ENCODE assay signal across 9 cellular contexts in genomic region chr5:159158553-159159091, GRCh38. TPM values are rescaled to one million over a fixed set of nuclear protein-coding genes. Genes with fewer than 3 reads are reported as not detected.
DNase-seq lines count a peak whose midpoint lies in the region; ATAC-seq, FAIRE-seq and TF ChIP-seq lines count a peak whose summit lies in the region.
"Not testable (repeated sequence)": the region's sequence is repeated elsewhere in the genome, so short reads cannot be mapped to it uniquely, and the experiment has no call there.
"Had no signal": no experiment of that assay in that cellular context is flagged by ENCODE, and none has a peak within 500 bp of the region (broad histone marks: within the 10 kb centered on the region; RNA-seq: fewer than 3 reads in every experiment).

No MANE protein-coding gene starts in this region.

- H3K4me3 ChIP-seq in A549; GM23248; brain microvascular endothelial cell (ENCODE audit: low read depth, low read length); fibroblast of pulmonary artery (replicated peaks; ENCODE audit: low read depth, low read length); mesenchymal stem cell (ENCODE audit: insufficient read depth in 1 of 2, low read depth in 1 of 2, low read length in 2 of 2); smooth muscle cell: not testable (repeated sequence)

- H2AK5ac ChIP-seq in mesenchymal stem cell (ENCODE audit: low read length, severe bottlenecking): not testable (repeated sequence)

- not testable (repeated sequence) for TF ChIP-seq EP300 in A549 (IDR thresholded peaks at IDR 0.05)

- H3K27ac Mint-ChIP-seq in activated CD4-positive, alpha-beta T cell treated with anti-CD3 and anti-CD28 coated beads for 36 hours: peak overlapping the region; percentile 80
- H3K27ac Mint-ChIP-seq in activated T-helper 2 cell treated with anti-CD3 and anti-CD28 coated beads, Interferon-gamma antibody, Interleukin-2, Interleukin-4, amounts not matched to agents 10 μg/mL and 5 μg/mL and 100 μg/mL, durations not matched to agents 14 hours and 24 hours and 36 hours: peak overlapping the region; percentile 8

- CTCF ChIA-PET in A549 (lab: Yijun Ruan, JAX): interaction anchor here (0.6 to 7.3 kb wide), 5 partner anchors 31 to 160 kb away, joined by 3 to 100 read pairs (median 3); no protein-coding TSS in a partner anchor
- CTCF ChIA-PET in activated CD4-positive, alpha-beta T cell treated with anti-CD3 and anti-CD28 coated beads for 36 hours (lab: Charles Lee): interaction anchor here (0.6 to 3.9 kb wide), 4 partner anchors 48 to 1240 kb away, joined by 5 to 73 read pairs (median 15); no protein-coding TSS in a partner anchor

- H4K8ac ChIP-seq in mesenchymal stem cell (ENCODE audit: low read length): not testable (repeated sequence)

- not testable (repeated sequence) for H2BK120ac ChIP-seq in mesenchymal stem cell (ENCODE audit: low read depth, low read length)

- not testable (repeated sequence) for TF ChIP-seq POLR2A in A549 (IDR thresholded peaks at IDR 0.05; ENCODE audit: low read length)

- TF ChIP-seq CTCF in A549 (IDR thresholded peaks at IDR 0.05); brain microvascular endothelial cell (IDR thresholded peaks at IDR 0.05; ENCODE audit: low read depth, low read length, missing control alignments); fibroblast of pulmonary artery (IDR thresholded peaks at IDR 0.05; ENCODE audit: low read length, missing control alignments); smooth muscle cell (IDR thresholded peaks at IDR 0.05; ENCODE audit: borderline replicate concordance, insufficient read depth, poor library complexity, severe bottlenecking): not testable (repeated sequence)

- peak overlapping the region; percentile 6; the same call in 1 of the 2 replicates for H3K9ac ChIP-seq in GM23248
- H3K9ac ChIP-seq in mesenchymal stem cell (ENCODE audit: low read length): peak overlapping the region; percentile 38
- not testable (repeated sequence) for H3K9ac ChIP-seq in smooth muscle cell (ENCODE audit: low read depth)

- H3K36me3 ChIP-seq in GM23248 (ENCODE audit: low read depth) (peaks cover 46% of the 10 kb centered on the region), brain microvascular endothelial cell (replicated peaks) (peaks cover 52% of the 10 kb centered on the region), mesenchymal stem cell (ENCODE audit: control insufficient read depth in 1 of 2, insufficient read depth in 2 of 2, low read depth in 1 of 2, low read length in 2 of 2) (peaks cover 11 to 59% of the 10 kb centered on the region in 2 experiments)
- H3K36me3 ChIP-seq in smooth muscle cell (ENCODE audit: low read depth): not testable (repeated sequence)

- H3K4me3 Mint-ChIP-seq in activated CD4-positive, alpha-beta T cell treated with anti-CD3 and anti-CD28 coated beads for 36 hours; activated T-helper 2 cell treated with anti-CD3 and anti-CD28 coated beads, Interferon-gamma antibody, Interleukin-2, Interleukin-4, amounts not matched to agents 10 μg/mL and 5 μg/mL and 100 μg/mL, durations not matched to agents 14 hours and 24 hours and 36 hours (ENCODE audit: low read depth): not testable (repeated sequence)

- not testable (repeated sequence) for H2AFZ ChIP-seq in GM23248; mesenchymal stem cell (ENCODE audit: low read depth, low read length); smooth muscle cell (ENCODE audit: low read depth)

- not testable (repeated sequence) for H2BK5ac ChIP-seq in mesenchymal stem cell (ENCODE audit: low read depth, low read length, poor library complexity, severe bottlenecking)

- POLR2A ChIA-PET in A549 (lab: Yijun Ruan, JAX): interaction anchor here (1.1 kb wide), 1 partner anchor 50 kb away, joined by 4 read pairs; no protein-coding TSS in a partner anchor
- POLR2A ChIA-PET in activated CD4-positive, alpha-beta T cell treated with anti-CD3 and anti-CD28 coated beads for 36 hours (lab: Charles Lee): not testable (repeated sequence)

- not testable (repeated sequence) for H3K4ac ChIP-seq in mesenchymal stem cell (ENCODE audit: low read depth in 1 of 2, low read length in 2 of 2)

- H3K4me2 ChIP-seq in A549: peak overlapping the region; percentile 9; the same call in 1 of the 3 replicates
- not testable (repeated sequence) for H3K4me2 ChIP-seq in GM23248 (ENCODE audit: unreplicated experiment); mesenchymal stem cell (ENCODE audit: low read length, poor library complexity, severe bottlenecking); smooth muscle cell

- not testable (repeated sequence) for H3K9me2 ChIP-seq in GM23248 (ENCODE audit: insufficient read depth)

- H3K79me1 ChIP-seq in mesenchymal stem cell (replicated peaks; ENCODE audit: low read length, poor library complexity, severe bottlenecking): peaks cover 17% of the 10 kb centered on the region

- H3K27ac ChIP-seq in A549 (peak overlapping the region; percentile 60 to 62), GM23248 (peak overlapping the region; percentile 38), brain microvascular endothelial cell (peak overlapping the region; percentile 27), smooth muscle cell (ENCODE audit: low read depth) (peak overlapping the region; percentile 66)
- H3K27ac ChIP-seq in mesenchymal stem cell (ENCODE audit: low read length, poor library complexity, severe bottlenecking): not testable (repeated sequence)

- intact Hi-C loops in activated CD4-positive, alpha-beta T cell treated with anti-CD3 and anti-CD28 coated beads for 36 hours (cut with DNase I, micrococcal nuclease): loop anchor here (5.0 kb wide), 3 partner anchors 174 to 829 kb away; partner anchors contain the start of genes ADRA1B (in 1 of the 2) and IL12B (in 1 of the 2)
- intact Hi-C loops in activated T-helper 2 cell treated with anti-CD3 and anti-CD28 coated beads, Interferon-gamma antibody, Interleukin-2, Interleukin-4, amounts not matched to agents 10 μg/mL and 5 μg/mL and 100 μg/mL, durations not matched to agents 14 hours and 24 hours and 36 hours (cut with micrococcal nuclease): loop anchor here (5.0 to 10.0 kb wide), 2 partner anchors 254 to 826 kb away; no protein-coding TSS in a partner anchor

- not testable (repeated sequence) for H3K9me3 Mint-ChIP-seq in activated CD4-positive, alpha-beta T cell treated with anti-CD3 and anti-CD28 coated beads for 36 hours (ENCODE audit: low read depth); activated T-helper 2 cell treated with anti-CD3 and anti-CD28 coated beads, Interferon-gamma antibody, Interleukin-2, Interleukin-4, amounts not matched to agents 10 μg/mL and 5 μg/mL and 100 μg/mL, durations not matched to agents 14 hours and 24 hours and 36 hours

- H3K14ac ChIP-seq in mesenchymal stem cell (ENCODE audit: low read length in 2 of 2): not testable (repeated sequence)

- H4K20me1 ChIP-seq in GM23248 (ENCODE audit: insufficient read depth): not testable (repeated sequence)
- H4K20me1 ChIP-seq in smooth muscle cell (ENCODE audit: low read depth): peaks cover 43% of the 10 kb centered on the region

- H3K18ac ChIP-seq in mesenchymal stem cell (ENCODE audit: low read depth in 1 of 2, low read length in 2 of 2): not testable (repeated sequence)

- not testable (repeated sequence) for H2BK15ac ChIP-seq in mesenchymal stem cell (ENCODE audit: low read depth, poor library complexity, severe bottlenecking)

- not testable (repeated sequence) for TF ChIP-seq RAD21 in A549 (conservative IDR thresholded peaks at IDR 0.05 in 1 of 2, IDR thresholded peaks at IDR 0.05 in 1 of 2)

- H3K23ac ChIP-seq in mesenchymal stem cell (ENCODE audit: low read length in 2 of 2): not testable (repeated sequence)

- 48% methylated on average over 4 of the region's 4 CpGs for WGBS in A549 (ENCODE audit: missing lambda C conversion rate)
- WGBS in GM23248 (ENCODE audit: low coverage in 1 of 2, low lambda C conversion rate in 2 of 2, missing lambda C conversion rate in 2 of 2), 2 experiments: 31 to 37% methylated on average over 4 of the region's 4 CpGs
- WGBS in mesenchymal stem cell: 29% methylated on average over 3 of the region's 4 CpGs
- WGBS in smooth muscle cell (ENCODE audit: low lambda C conversion rate): 56% methylated on average over 4 of the region's 4 CpGs

- in situ Hi-C loops in GM23248 (cut with MboI): loop anchor here (25.0 kb wide), 2 partner anchors 279 to 829 kb away; no protein-coding TSS in a partner anchor
- in situ Hi-C loops in brain microvascular endothelial cell (cut with HindIII; ENCODE audit: low pct_ligation_motif_present, low sequenced_read_pairs): not testable (repeated sequence)

- H3F3A ChIP-seq in GM23248 (ENCODE audit: insufficient read depth): peaks cover 63% of the 10 kb centered on the region
- H3F3A ChIP-seq in smooth muscle cell (ENCODE audit: low read depth): peaks cover 32% of the 10 kb centered on the region

- DNase-seq in A549 (ENCODE audit: low read depth in 1 of 2, low spot score in 1 of 2) (peak in 1 of 2 experiments; percentile 29), GM23248 (peak; percentile 40), brain microvascular endothelial cell (peak; percentile 22), fibroblast of pulmonary artery (ENCODE audit: low read depth) (peak; percentile 29), mesenchymal stem cell (peak; percentile 24)
- not testable (repeated sequence) for DNase-seq in activated CD4-positive, alpha-beta T cell treated with anti-CD3 and anti-CD28 coated beads for 36 hours; activated T-helper 2 cell treated with anti-CD3 and anti-CD28 coated beads, Interferon-gamma antibody, Interleukin-2, Interleukin-4, amounts not matched to agents 10 μg/mL and 5 μg/mL and 100 μg/mL, durations not matched to agents 14 hours and 24 hours and 36 hours (ENCODE audit: low spot score); smooth muscle cell (lab: John Stamatoyannopoulos, UW; ENCODE audit: unreplicated experiment)

- H3K9me3 ChIP-seq in A549; GM23248 (ENCODE audit: low read depth); mesenchymal stem cell (ENCODE audit: control insufficient read depth, low read length); smooth muscle cell (replicated peaks; ENCODE audit: low read depth): not testable (repeated sequence)

- peaks cover 45% of the 10 kb centered on the region for H3K36me3 Mint-ChIP-seq in activated CD4-positive, alpha-beta T cell treated with anti-CD3 and anti-CD28 coated beads for 36 hours (ENCODE audit: low read depth)
- H3K36me3 Mint-ChIP-seq in activated T-helper 2 cell treated with anti-CD3 and anti-CD28 coated beads, Interferon-gamma antibody, Interleukin-2, Interleukin-4, amounts not matched to agents 10 μg/mL and 5 μg/mL and 100 μg/mL, durations not matched to agents 14 hours and 24 hours and 36 hours (ENCODE audit: low read depth): peaks cover 74% of the 10 kb centered on the region

- H3K27me3 Mint-ChIP-seq in activated CD4-positive, alpha-beta T cell treated with anti-CD3 and anti-CD28 coated beads for 36 hours; activated T-helper 2 cell treated with anti-CD3 and anti-CD28 coated beads, Interferon-gamma antibody, Interleukin-2, Interleukin-4, amounts not matched to agents 10 μg/mL and 5 μg/mL and 100 μg/mL, durations not matched to agents 14 hours and 24 hours and 36 hours (ENCODE audit: low read depth): not testable (repeated sequence)

- peak; percentile 38 to 51; a peak in 4 of 6 replicates for ATAC-seq in A549
- ATAC-seq in activated CD4-positive, alpha-beta T cell treated with anti-CD3 and anti-CD28 coated beads for 36 hours: not testable (repeated sequence)

- FAIRE-seq in A549 (lab: Jason Lieb, UNC): not testable (repeated sequence)

- H3K4me1 Mint-ChIP-seq in activated CD4-positive, alpha-beta T cell treated with anti-CD3 and anti-CD28 coated beads for 36 hours: peaks cover 56% of the 10 kb centered on the region
- H3K4me1 Mint-ChIP-seq in activated T-helper 2 cell treated with anti-CD3 and anti-CD28 coated beads, Interferon-gamma antibody, Interleukin-2, Interleukin-4, amounts not matched to agents 10 μg/mL and 5 μg/mL and 100 μg/mL, durations not matched to agents 14 hours and 24 hours and 36 hours (ENCODE audit: low read depth): peaks cover 41% of the 10 kb centered on the region

- H4K91ac ChIP-seq in mesenchymal stem cell (ENCODE audit: low read length): not testable (repeated sequence)

- peaks cover 55% of the 10 kb centered on the region for H3K4me1 ChIP-seq in A549
- peaks cover 38% of the 10 kb centered on the region for H3K4me1 ChIP-seq in GM23248 (ENCODE audit: insufficient read depth)
- not testable (repeated sequence) for H3K4me1 ChIP-seq in mesenchymal stem cell (ENCODE audit: control insufficient read depth, insufficient read depth, low read depth, low read length); smooth muscle cell (ENCODE audit: low read depth)

- H2BK12ac ChIP-seq in mesenchymal stem cell (ENCODE audit: low read length in 2 of 2): not testable (repeated sequence)

- H3K27me3 ChIP-seq in GM23248 (replicated peaks; ENCODE audit: insufficient read depth); brain microvascular endothelial cell (replicated peaks); mesenchymal stem cell (ENCODE audit: control insufficient read depth in 1 of 2, insufficient read depth in 1 of 2, low read length in 2 of 2); smooth muscle cell (ENCODE audit: low read depth): not testable (repeated sequence)

- peaks cover 39% of the 10 kb centered on the region for H3K79me2 ChIP-seq in GM23248 (ENCODE audit: insufficient read depth)
- not testable (repeated sequence) for H3K79me2 ChIP-seq in smooth muscle cell (ENCODE audit: low read depth)

RNA-seq across cellular contexts. Expression of gene RNF145, which starts 50.7 kb away (rescaled TPM):
- polyA plus RNA-seq in A549 (2011; rRNA removed): 122 and 147 TPM in 2 replicates
- 38.4 and 45.0 TPM in 2 replicates for polyA plus RNA-seq in A549 (2012; cell fraction: cytosol; rRNA removed)
- polyA plus RNA-seq in A549 (2012; cell fraction: nucleus; rRNA removed): 20.9 and 43.9 TPM in 2 replicates
- polyA plus RNA-seq in A549 (2017; fragmentation: RNase III; extraction: RNeasy Plus Mini Kit Qiagen cat#74134 plus additional on column Dnase treatment): 120 to 146 TPM (median 137 TPM) in 3 replicates
- 82.2 and 83.3 TPM in 2 replicates for polyA minus RNA-seq in A549 (2011; rRNA and poly(A)+ RNA removed)
- total RNA-seq in GM23248 (2014; rRNA removed; shearing (Covaris generic)): 31.5 and 38.7 TPM in 2 replicates
- 9.2 and 10.6 TPM in 2 replicates for polyA plus RNA-seq in GM23248 (2016; fragmentation: Nextera tagmentation; extraction: Ambion mirVana)
- 10 to 100 TPM; 81.9 to 87.5 TPM for total RNA-seq in activated CD4-positive, alpha-beta T cell treated with anti-CD3 and anti-CD28 coated beads for 36 hours
- total RNA-seq in activated T-helper 2 cell treated with anti-CD3 and anti-CD28 coated beads, Interferon-gamma antibody, Interleukin-2, Interleukin-4, amounts not matched to agents 10 μg/mL and 5 μg/mL and 100 μg/mL, durations not matched to agents 14 hours and 24 hours and 36 hours: 113 and 124 TPM in 2 replicates
- polyA plus RNA-seq in mesenchymal stem cell (2013, experiment 1 of 2): 50.9 TPM
- 50.6 TPM for polyA plus RNA-seq in mesenchymal stem cell (2013, experiment 2 of 2)
- total RNA-seq in smooth muscle cell: 74.3 and 74.8 TPM in 2 replicates
- polyA plus RNA-seq in smooth muscle cell: 24.3 and 25.0 TPM in 2 replicates

RNA-seq across cellular contexts. Expression of gene EBF1, which starts 58.9 kb away (rescaled TPM):
- polyA plus RNA-seq in A549 (2011; rRNA removed) (1.8 and 2.4 TPM in 2 replicates), A549 (2017; fragmentation: RNase III; extraction: RNeasy Plus Mini Kit Qiagen cat#74134 plus additional on column Dnase treatment) (0.33 to 0.50 TPM (median 0.44 TPM) in 3 replicates), GM23248 (2016; fragmentation: Nextera tagmentation; extraction: Ambion mirVana) (27.5 and 32.1 TPM in 2 replicates), smooth muscle cell (1.5 and 3.3 TPM in 2 replicates)
- polyA plus RNA-seq in A549 (2012; cell fraction: cytosol; rRNA removed): 0.79 and 0.81 TPM in 2 replicates
- 1.4 and 1.8 TPM in 2 replicates for polyA plus RNA-seq in A549 (2012; cell fraction: nucleus; rRNA removed)
- polyA minus RNA-seq in A549 (2011; rRNA and poly(A)+ RNA removed): 11.9 and 13.0 TPM in 2 replicates
- total RNA-seq in GM23248 (2014; rRNA removed; shearing (Covaris generic)): 9.7 and 16.7 TPM in 2 replicates
- total RNA-seq in activated CD4-positive, alpha-beta T cell treated with anti-CD3 and anti-CD28 coated beads for 36 hours: under 1 TPM in 1 of 2 experiments, not detected in 1; 0.12 TPM
- 0.16 TPM in 1 of 2 replicates, not detected in the other for total RNA-seq in activated T-helper 2 cell treated with anti-CD3 and anti-CD28 coated beads, Interferon-gamma antibody, Interleukin-2, Interleukin-4, amounts not matched to agents 10 μg/mL and 5 μg/mL and 100 μg/mL, durations not matched to agents 14 hours and 24 hours and 36 hours
- polyA plus RNA-seq in mesenchymal stem cell (2013, experiment 1 of 2): 2.7 TPM
- 2.5 TPM for polyA plus RNA-seq in mesenchymal stem cell (2013, experiment 2 of 2)
- total RNA-seq in smooth muscle cell: 1.6 and 2.3 TPM in 2 replicates
- total RNA-seq: Caco-2 had no signal
